In genomic region chr22:46233231-46233630, GRCh38 we compare ENCODE assay signal across 8 cellular contexts. TPM values are rescaled to one million over a fixed set of nuclear protein-coding genes. Genes with fewer than 3 reads are reported as not detected.
DNase-seq lines count a peak whose midpoint lies in the region; ATAC-seq, FAIRE-seq and TF ChIP-seq lines count a peak whose summit lies in the region.

No MANE protein-coding gene starts in this region.

- H3K27me3 ChIP-seq in BLaER1, result no peaks in the 10 kb centered on the region
- H3K27me3 ChIP-seq in H1 (replicated peaks in 1 of 4; ENCODE audit: control insufficient read depth in 3 of 4, extremely low read depth in 1 of 4, insufficient read depth in 3 of 4, low read length in 3 of 4), result no peaks in the 10 kb centered on the region

- H3K36me3 ChIP-seq in BLaER1, result peaks cover 50% of the 10 kb centered on the region
- H3K36me3 ChIP-seq in H1 (ENCODE audit: control insufficient read depth in 2 of 4, insufficient read depth in 4 of 4, low read length in 3 of 4), result no peaks in the 10 kb centered on the region

- H3K56ac ChIP-seq in H1 (replicated peaks; ENCODE audit: insufficient read length, low read depth, low read length), result no peak overlapping the region

- H3K79me1 ChIP-seq in H1 (ENCODE audit: low read depth, low read length), result no peaks in the 10 kb centered on the region

- H3K27ac ChIP-seq in BLaER1 (0 out of 2 replicates have a peak overlapping the region, but pooled peaks have one; percentile 52), H1 (ENCODE audit: low read depth, low read length) (no peak overlapping the region)

- no peak overlapping the region for H4K8ac ChIP-seq in H1 (ENCODE audit: extremely low read depth, insufficient read depth, low read length)

- H3K14ac ChIP-seq in H1 (ENCODE audit: insufficient read length), result no peak overlapping the region

- H3K4me1 ChIP-seq in BLaER1 (peaks cover 47% of the 10 kb centered on the region), H1 (replicated peaks in 1 of 4; ENCODE audit: control insufficient read depth in 3 of 4, insufficient read depth in 4 of 4, low read length in 3 of 4) (no peaks in the 10 kb centered on the region)

- no peak overlapping the region for H3K27ac Mint-ChIP-seq in naive thymus-derived CD8-positive, alpha-beta T cell

- H2AK5ac ChIP-seq in H1 (ENCODE audit: low read depth, low read length), result 0 out of 2 replicates have a peak overlapping the region, but pooled peaks have one; percentile 59

- H2BK12ac ChIP-seq in H1 (ENCODE audit: low read depth, low read length), result no peak overlapping the region

- peaks cover 0 to 4% (median 0%) of the 10 kb centered on the region in 4 donors for H3K4me1 Mint-ChIP-seq in naive thymus-derived CD8-positive, alpha-beta T cell

- no peak for ATAC-seq in naive thymus-derived CD8-positive, alpha-beta T cell
- ATAC-seq in HG03342 (IDR thresholded peaks at IDR 0.05; ENCODE audit: unreplicated experiment), result no peak

- H3K79me2 ChIP-seq in H1 (ENCODE audit: control insufficient read depth in 1 of 2, insufficient read depth in 2 of 2, low read length in 2 of 2), result no peaks in the 10 kb centered on the region

- TF ChIP-seq POLR2A in H1 (IDR thresholded peaks at IDR 0.05; ENCODE audit: control extremely low read depth in 1 of 2, low read depth in 2 of 2, low read length in 2 of 2), result no peak

- no peaks in the 10 kb centered on the region for H3K27me3 Mint-ChIP-seq in naive thymus-derived CD8-positive, alpha-beta T cell

- no peak overlapping the region for H2BK15ac ChIP-seq in H1 (ENCODE audit: low read length)

- H3K9me3 ChIP-seq in BLaER1 (no peaks in the 10 kb centered on the region), H1 (ENCODE audit: insufficient read depth in 2 of 2, low read depth in 1 of 2, low read length in 1 of 2) (no peaks in the 10 kb centered on the region)

- CTCF ChIA-PET in H1 (lab: Charles Lee; ENCODE audit: partially characterized antibody), result no interaction called here

- H3K4me2 ChIP-seq in BLaER1 (peak overlapping the region; percentile 54), H1 (ENCODE audit: insufficient read depth in 1 of 2, low read depth in 2 of 2, low read length in 2 of 2) (no peak overlapping the region)

- H4K20me1 ChIP-seq in BLaER1 (no peaks in the 10 kb centered on the region), H1 (replicated peaks in 1 of 2; ENCODE audit: control insufficient read depth in 1 of 2, insufficient read depth in 2 of 2, low read length in 2 of 2) (peaks cover 0 to 2% of the 10 kb centered on the region in 2 experiments)

- WGBS in H1 (ENCODE audit: extremely low coverage in 1 of 2, insufficient coverage in 1 of 2, insufficient read length in 1 of 2, insufficient replicate concordance in 2 of 2, low coverage in 1 of 2, low lambda C conversion rate in 2 of 2, missing lambda C conversion rate in 1 of 2), 2 experiments, result 88% methylated on average over 9 of the region's 9 CpGs; no CpG with 5 or more reads in 1 of the 2 experiments

- TF ChIP-seq CTCF in H1 (IDR thresholded peaks at IDR 0.05; ENCODE audit: control extremely low read depth in 1 of 3, insufficient read depth in 1 of 3, low read depth in 1 of 3, low read length in 3 of 3), result no peak

- H2AFZ ChIP-seq in H1 (ENCODE audit: low read length), result no peak overlapping the region

- no peak overlapping the region for H3K4me3 ChIP-seq in BLaER1
- no peak overlapping the region for H3K4me3 ChIP-seq in H1 (ENCODE audit: extremely low read depth in 1 of 4, insufficient read depth in 2 of 4, low read depth in 3 of 4, low read length in 4 of 4)

- DNase-seq in NCI-H1694 treated with DMSO at 0.1 percent for 48 hours (lab: John Stamatoyannopoulos, UW) (peak; percentile 56), H1 (ENCODE audit: low read depth in 1 of 2, low spot score in 2 of 2) (no peak), myocyte (ENCODE audit: low read depth) (peak; percentile 93)
- no peak for DNase-seq in NK-92 treated with Interleukin-12 subunit alpha and Interleukin-12 subunit beta, amount 100 ng/mL, for 24 hours (lab: John Stamatoyannopoulos, UW)
- no peak for DNase-seq in central memory CD4-positive, alpha-beta T cell
- DNase-seq in naive thymus-derived CD8-positive, alpha-beta T cell, result no peak

- no peak overlapping the region for H3K18ac ChIP-seq in H1 (ENCODE audit: extremely low read depth, low read length)

- no peak overlapping the region for H2BK120ac ChIP-seq in H1 (replicated peaks; ENCODE audit: low read depth, low read length)

- no peak overlapping the region for H3K23ac ChIP-seq in H1 (ENCODE audit: insufficient read length)

- no peak overlapping the region for H4K91ac ChIP-seq in H1 (replicated peaks; ENCODE audit: insufficient read length, low read length)

- H2BK20ac ChIP-seq in H1 (ENCODE audit: low read length), result no peak overlapping the region

- no peak overlapping the region for H3K4ac ChIP-seq in H1 (replicated peaks; ENCODE audit: insufficient read length, low read depth, low read length)

- no peak for TF ChIP-seq EP300 in H1 (IDR thresholded peaks at IDR 0.05; ENCODE audit: borderline replicate concordance in 1 of 2, low read depth in 2 of 2, low read length in 2 of 2)

- no peak overlapping the region for H2BK5ac ChIP-seq in H1 (ENCODE audit: low read depth, low read length)

- H3K36me3 Mint-ChIP-seq in naive thymus-derived CD8-positive, alpha-beta T cell, result peaks cover 0 to 27% (median 15%) of the 10 kb centered on the region in 3 donors

- no peak for TF ChIP-seq RAD21 in H1 (IDR thresholded peaks at IDR 0.05 in 1 of 2, conservative IDR thresholded peaks at IDR 0.05 in 1 of 2; ENCODE audit: low read depth in 2 of 2, low read length in 2 of 2)

- H4K5ac ChIP-seq in H1 (ENCODE audit: insufficient read length, low read depth, low read length), result no peak overlapping the region

- no peaks in the 10 kb centered on the region for H3K23me2 ChIP-seq in H1 (ENCODE audit: low read depth, low read length)

- POLR2A ChIA-PET in H1 (lab: Charles Lee; ENCODE audit: partially characterized antibody), result interaction anchor here (0.6 kb wide), 1 partner anchor 27 kb away, joined by 3 read pairs; no protein-coding TSS in a partner anchor
- POLR2A ChIA-PET in naive thymus-derived CD8-positive, alpha-beta T cell (lab: Charles Lee), result no interaction called here

- H3K9me3 Mint-ChIP-seq in naive thymus-derived CD8-positive, alpha-beta T cell, result peaks cover 0 to 2% (median 0%) of the 10 kb centered on the region in 9 donors

- H3K9ac ChIP-seq in BLaER1, result no peak overlapping the region; the same call in 1 of the 2 replicates
- H3K9ac ChIP-seq in H1 (replicated peaks in 1 of 4; ENCODE audit: extremely low read depth in 1 of 4, low read depth in 3 of 4, low read length in 3 of 4), result no peak overlapping the region

- no peak overlapping the region for H3K4me3 Mint-ChIP-seq in naive thymus-derived CD8-positive, alpha-beta T cell

- no peak for FAIRE-seq in H1 (lab: Jason Lieb, UNC)

TF ChIP-seq in H1, 55 proteins besides CTCF, POLR2A, EP300 and RAD21 (continues in another document):
- no peak for TF ChIP-seq ASH2L (IDR thresholded peaks at IDR 0.05; ENCODE audit: low read length)
- no peak for TF ChIP-seq ZNF274 (IDR thresholded peaks at IDR 0.05; ENCODE audit: borderline replicate concordance, extremely low read depth, low read length)
- TF ChIP-seq SIN3A (conservative IDR thresholded peaks at IDR 0.05 in 1 of 2, IDR thresholded peaks at IDR 0.05 in 1 of 2; ENCODE audit: low read depth in 1 of 2, low read length in 2 of 2), result no peak
- no peak for TF ChIP-seq SP4 (IDR thresholded peaks at IDR 0.05; ENCODE audit: low read length)
- TF ChIP-seq CHD1 (IDR thresholded peaks at IDR 0.05; ENCODE audit: low read depth, low read length), result no peak

RNA-seq across cellular contexts. Expression of gene CDPF1, which starts 16.9 kb away (rescaled TPM):
- total RNA-seq in H1 (2021; fragmentation: NEBNext Ultra II Directional; extraction: Animal tissue kit (Norgen Biotek cat#: 25700)), result 8.8 and 9.7 TPM in 2 replicates
- 13.7 and 15.4 TPM in 2 replicates for polyA plus RNA-seq in H1 (2011; rRNA removed)
- 20.3 TPM for polyA plus RNA-seq in H1 (2011; cell fraction: cytosol; rRNA removed)
- 25.0 TPM for polyA plus RNA-seq in H1 (2011; cell fraction: nucleus; rRNA removed)
- polyA plus RNA-seq in H1 (2012, experiment 1 of 2), result 7.7 to 12.5 TPM (median 11.1 TPM) in 4 replicates
- 20.0 TPM for polyA plus RNA-seq in H1 (2012, experiment 2 of 2)
- polyA plus RNA-seq in H1 (2013, experiment 1 of 2), result 11.6 TPM
- polyA plus RNA-seq in H1 (2013, experiment 2 of 2), result 10.4 TPM
- 5.5 and 5.6 TPM in 2 replicates for polyA minus RNA-seq in H1 (2011; rRNA and poly(A)+ RNA removed)
- polyA minus RNA-seq in H1 (2011; cell fraction: cytosol; rRNA and poly(A)+ RNA removed), result 5.7 TPM
- polyA minus RNA-seq in H1 (2011; cell fraction: nucleus; rRNA and poly(A)+ RNA removed), result 8.3 TPM
- total RNA-seq in myocyte, result 11.6 and 21.3 TPM in 2 replicates
- 10.9 TPM for polyA plus RNA-seq in myocyte (2012)
- total RNA-seq in naive thymus-derived CD8-positive, alpha-beta T cell, result 10 to 100 TPM; 11.1 to 12.3 TPM
- 10 to 100 TPM; 22.9 to 29.3 (median 29.1) TPM for polyA plus RNA-seq in naive thymus-derived CD8-positive, alpha-beta T cell

RNA-seq across cellular contexts. Expression of gene PKDREJ, which starts 29.9 kb away (rescaled TPM):
- total RNA-seq in H1 (2021; fragmentation: NEBNext Ultra II Directional; extraction: Animal tissue kit (Norgen Biotek cat#: 25700)), result 0.04 and 0.11 TPM in 2 replicates
- polyA plus RNA-seq in H1 (2011; rRNA removed), result 0.02 TPM in 2 replicates
- polyA plus RNA-seq in H1 (2011; cell fraction: cytosol; rRNA removed), result 0.03 TPM
- polyA plus RNA-seq in H1 (2011; cell fraction: nucleus; rRNA removed), result 0.04 TPM
- 0.09 to 0.21 TPM (median 0.12 TPM) in 4 replicates for polyA plus RNA-seq in H1 (2012, experiment 1 of 2)
- 0.03 TPM for polyA plus RNA-seq in H1 (2012, experiment 2 of 2)
- 0.02 TPM for polyA plus RNA-seq in H1 (2013, experiment 1 of 2)
- polyA plus RNA-seq in H1 (2013, experiment 2 of 2), result 0.04 TPM
- polyA minus RNA-seq in H1 (2011; rRNA and poly(A)+ RNA removed), result 0.09 TPM in 1 of 2 replicates, not detected in the other
- not detected for polyA minus RNA-seq in H1 (2011; cell fraction: cytosol; rRNA and poly(A)+ RNA removed)
- polyA minus RNA-seq in H1 (2011; cell fraction: nucleus; rRNA and poly(A)+ RNA removed), result 0.20 TPM
- not detected in 2 replicates for total RNA-seq in myocyte
- polyA plus RNA-seq in myocyte (2012), result 0.29 TPM
- not detected for total RNA-seq in naive thymus-derived CD8-positive, alpha-beta T cell
- not detected for polyA plus RNA-seq in naive thymus-derived CD8-positive, alpha-beta T cell

RNA-seq across cellular contexts. Expression of gene TTC38, which starts 34.6 kb away (rescaled TPM):
- total RNA-seq in H1 (2021; fragmentation: NEBNext Ultra II Directional; extraction: Animal tissue kit (Norgen Biotek cat#: 25700)), result 25.3 and 30.0 TPM in 2 replicates
- 34.8 and 40.8 TPM in 2 replicates for polyA plus RNA-seq in H1 (2011; rRNA removed)
- polyA plus RNA-seq in H1 (2011; cell fraction: cytosol; rRNA removed), result 39.2 TPM
- polyA plus RNA-seq in H1 (2011; cell fraction: nucleus; rRNA removed), result 48.5 TPM
- polyA plus RNA-seq in H1 (2012, experiment 1 of 2), result 13.7 to 29.1 TPM (median 24.8 TPM) in 4 replicates
- 28.1 TPM for polyA plus RNA-seq in H1 (2012, experiment 2 of 2)
- 15.0 TPM for polyA plus RNA-seq in H1 (2013, experiment 1 of 2)
- 14.6 TPM for polyA plus RNA-seq in H1 (2013, experiment 2 of 2)
- polyA minus RNA-seq in H1 (2011; rRNA and poly(A)+ RNA removed), result 23.5 and 37.9 TPM in 2 replicates
- polyA minus RNA-seq in H1 (2011; cell fraction: cytosol; rRNA and poly(A)+ RNA removed), result 18.3 TPM
- 17.4 TPM for polyA minus RNA-seq in H1 (2011; cell fraction: nucleus; rRNA and poly(A)+ RNA removed)
- 31.5 and 38.9 TPM in 2 replicates for total RNA-seq in myocyte
- polyA plus RNA-seq in myocyte (2012), result 14.6 TPM
- 1 to 10 TPM; 6.7 to 9.7 TPM for total RNA-seq in naive thymus-derived CD8-positive, alpha-beta T cell
- polyA plus RNA-seq in naive thymus-derived CD8-positive, alpha-beta T cell, result 10 to 100 TPM in 1 of 3 donors, 1 to 10 TPM in 2; 2.6 to 33.5 (median 5.0) TPM

Comparison
In these comparisons a context has a peak if more than half of its experiments do, and no peak if none do; other contexts are left out.
1. DNase-seq: peak in NCI-H1694 treated with DMSO at 0.1 percent for 48 hours (single experiment) and myocyte (single experiment); none in H1 (0 of 2), NK-92 treated with Interleukin-12 subunit alpha and Interleukin-12 subunit beta, amount 100 ng/mL, for 24 hours (single experiment), central memory CD4-positive, alpha-beta T cell (single experiment) and naive thymus-derived CD8-positive, alpha-beta T cell (0 of 10).